ENCODE assay signal across 10 cellular contexts in genomic region chr3:74883690-74884089, GRCh38.
DNase-seq lines count a peak whose midpoint lies in the region; ATAC-seq and TF ChIP-seq lines count a peak whose summit lies in the region.
"Had no signal": no experiment of that assay in that cellular context is flagged by ENCODE, and none has a peak within 500 bp of the region (broad histone marks: within the 10 kb centered on the region; RNA-seq: fewer than 3 reads in every experiment).

No MANE protein-coding gene starts in this region.

- H3K27ac Mint-ChIP-seq in endodermal cell = no peak overlapping the region
- H3K27ac Mint-ChIP-seq in activated CD8-positive, alpha-beta T cell treated with anti-CD3 and anti-CD28 coated beads, Interleukin-2, amount 10 ng/mL, durations not matched to agents 7 days and 5 days = no peak overlapping the region
- H3K27ac Mint-ChIP-seq: activated T-cell treated with anti-CD3 and anti-CD28 coated beads, Interleukin-2, amount 50 U/mL, for 24 hours had no signal

- WGBS in endodermal cell (ENCODE audit: insufficient coverage in 1 of 2, insufficient read length in 1 of 2), 2 experiments = 80% methylated on average over 2 of the region's 2 CpGs; no CpG with 5 or more reads in 1 of the 2 experiments
- no CpG with 5 or more reads among the region's 2 CpGs for WGBS in neuronal stem cell (ENCODE audit: extremely low coverage in 2 of 2, insufficient read length in 2 of 2, insufficient replicate concordance in 1 of 2), 2 donors

- peak; percentile 11 for DNase-seq in NB4 (ENCODE audit: low read depth)
- peak; percentile 76 for DNase-seq in endodermal cell
- no peak for DNase-seq in neuronal stem cell (ENCODE audit: low spot score)
- DNase-seq in NCI-H2227 (lab: John Stamatoyannopoulos, UW; ENCODE audit: unreplicated experiment) = no peak
- no peak for DNase-seq in activated CD8-positive, alpha-beta T cell treated with anti-CD3 and anti-CD28 coated beads, Interleukin-2, amount 10 ng/mL, durations not matched to agents 7 days and 5 days
- no peak for DNase-seq in left lung
- DNase-seq: activated T-cell treated with anti-CD3 and anti-CD28 coated beads, Interleukin-2, amount 50 U/mL, for 24 hours; colonic mucosa; NCI-H2029 treated with DMSO at 0.1 percent for 48 hours had no signal

- H3K14ac ChIP-seq in neuronal stem cell (ENCODE audit: low read length) = no peak overlapping the region

- H3K9me3 ChIP-seq in endodermal cell (ENCODE audit: control insufficient read depth, low read length) (no peaks in the 10 kb centered on the region), neuronal stem cell (replicated peaks in 1 of 2; ENCODE audit: control insufficient read depth in 2 of 2, insufficient read depth in 1 of 2, low read depth in 1 of 2, low read length in 2 of 2) (no peaks in the 10 kb centered on the region), left lung (no peaks in the 10 kb centered on the region)
- H3K9me3 ChIP-seq: colonic mucosa had no signal

- peak overlapping the region; percentile 15 for H2AFZ ChIP-seq in neuronal stem cell (ENCODE audit: low read length)

- no peaks in the 10 kb centered on the region for H3K36me3 Mint-ChIP-seq in endodermal cell (ENCODE audit: low read depth)
- no peaks in the 10 kb centered on the region for H3K36me3 Mint-ChIP-seq in activated CD8-positive, alpha-beta T cell treated with anti-CD3 and anti-CD28 coated beads, Interleukin-2, amount 10 ng/mL, durations not matched to agents 7 days and 5 days (ENCODE audit: low read depth)

- H2BK5ac ChIP-seq in neuronal stem cell (ENCODE audit: low read length) = no peak overlapping the region

- no peaks in the 10 kb centered on the region for H3K9me3 Mint-ChIP-seq in endodermal cell
- peaks cover 18% of the 10 kb centered on the region for H3K9me3 Mint-ChIP-seq in activated CD8-positive, alpha-beta T cell treated with anti-CD3 and anti-CD28 coated beads, Interleukin-2, amount 10 ng/mL, durations not matched to agents 7 days and 5 days (ENCODE audit: insufficient read depth)

- no peaks in the 10 kb centered on the region for H3K36me3 ChIP-seq in endodermal cell (ENCODE audit: control insufficient read depth, insufficient read depth, low read length)
- no peaks in the 10 kb centered on the region for H3K36me3 ChIP-seq in neuronal stem cell (replicated peaks in 1 of 2; ENCODE audit: control insufficient read depth in 2 of 2, insufficient read depth in 2 of 2, low read length in 2 of 2)
- no peaks in the 10 kb centered on the region for H3K36me3 ChIP-seq in left lung
- H3K36me3 ChIP-seq: colonic mucosa had no signal

- no peak overlapping the region for H2AK5ac ChIP-seq in neuronal stem cell (ENCODE audit: low read depth, low read length)

- H4K91ac ChIP-seq in neuronal stem cell (ENCODE audit: low read depth, low read length, poor library complexity) = no peak overlapping the region

- 0 out of 3 replicates have a peak, but pooled peaks have one; percentile 14 for TF ChIP-seq CTCF in GM12872 (IDR thresholded peaks at IDR 0.05; ENCODE audit: insufficient read depth, low read depth, low read length)
- TF ChIP-seq CTCF in NB4 (IDR thresholded peaks at IDR 0.05; ENCODE audit: low read depth, low read length) = peak; percentile 43
- peak; percentile 81 for TF ChIP-seq CTCF in endodermal cell (conservative IDR thresholded peaks at IDR 0.05)
- no peak for TF ChIP-seq CTCF in left lung (IDR thresholded peaks at IDR 0.05)

- ATAC-seq in activated CD8-positive, alpha-beta T cell treated with anti-CD3 and anti-CD28 coated beads, Interleukin-2, amount 10 ng/mL, durations not matched to agents 7 days and 5 days = no peak
- ATAC-seq in left lung = no peak

- intact Hi-C loops in left lung (cut with DNase I) = no loop called here

- no peak overlapping the region for H3K4me3 Mint-ChIP-seq in endodermal cell
- no peak overlapping the region for H3K4me3 Mint-ChIP-seq in activated CD8-positive, alpha-beta T cell treated with anti-CD3 and anti-CD28 coated beads, Interleukin-2, amount 10 ng/mL, durations not matched to agents 7 days and 5 days
- H3K4me3 Mint-ChIP-seq: activated T-cell treated with anti-CD3 and anti-CD28 coated beads, Interleukin-2, amount 50 U/mL, for 24 hours had no signal

- CTCF ChIA-PET in activated CD8-positive, alpha-beta T cell treated with anti-CD3 and anti-CD28 coated beads, Interleukin-2, amount 10 ng/mL, durations not matched to agents 7 days and 5 days (lab: Charles Lee) = no interaction called here

- no peak overlapping the region for H3K18ac ChIP-seq in neuronal stem cell (ENCODE audit: low read length)

- no peaks in the 10 kb centered on the region for H3K79me1 ChIP-seq in neuronal stem cell (ENCODE audit: low read depth, low read length)

- H3K27ac ChIP-seq in endodermal cell (ENCODE audit: low read depth, low read length) = no peak overlapping the region
- no peak overlapping the region for H3K27ac ChIP-seq in neuronal stem cell (replicated peaks; ENCODE audit: low read length)
- H3K27ac ChIP-seq in left lung = no peak overlapping the region
- H3K27ac ChIP-seq: colonic mucosa had no signal

- no peaks in the 10 kb centered on the region for H3K27me3 ChIP-seq in endodermal cell (ENCODE audit: control insufficient read depth, insufficient read depth, low read length, poor library complexity, severe bottlenecking)
- H3K27me3 ChIP-seq in neuronal stem cell (ENCODE audit: control insufficient read depth in 3 of 3, insufficient read depth in 3 of 3, low read depth in 1 of 3, low read length in 3 of 3) = no peaks in the 10 kb centered on the region
- H3K27me3 ChIP-seq in left lung = no peaks in the 10 kb centered on the region
- H3K27me3 ChIP-seq: colonic mucosa had no signal

- no peak overlapping the region for H4K8ac ChIP-seq in neuronal stem cell (ENCODE audit: low read depth, low read length)

- H3K4me2 ChIP-seq in neuronal stem cell (ENCODE audit: insufficient read depth, low read length, poor library complexity, severe bottlenecking) = no peak overlapping the region

- no peak overlapping the region for H2BK120ac ChIP-seq in neuronal stem cell (ENCODE audit: low read depth, low read length)

- peaks cover 1% of the 10 kb centered on the region for H3K27me3 Mint-ChIP-seq in endodermal cell (ENCODE audit: insufficient read depth)
- H3K27me3 Mint-ChIP-seq in activated CD8-positive, alpha-beta T cell treated with anti-CD3 and anti-CD28 coated beads, Interleukin-2, amount 10 ng/mL, durations not matched to agents 7 days and 5 days (ENCODE audit: low read depth) = no peaks in the 10 kb centered on the region
- H3K27me3 Mint-ChIP-seq: activated T-cell treated with anti-CD3 and anti-CD28 coated beads, Interleukin-2, amount 50 U/mL, for 24 hours had no signal

- POLR2A ChIA-PET in activated CD8-positive, alpha-beta T cell treated with anti-CD3 and anti-CD28 coated beads, Interleukin-2, amount 10 ng/mL, durations not matched to agents 7 days and 5 days (lab: Charles Lee) = no interaction called here

- H3K4me3 ChIP-seq in NB4 (ENCODE audit: low read depth, low read length) (no peak overlapping the region), endodermal cell (ENCODE audit: low read length) (no peak overlapping the region), neuronal stem cell (ENCODE audit: low read length in 2 of 2) (no peak overlapping the region), left lung (no peak overlapping the region)
- H3K4me3 ChIP-seq: colonic mucosa had no signal

- H3K9ac ChIP-seq in endodermal cell (ENCODE audit: extremely low read depth, low read length, poor library complexity, severe bottlenecking) (no peak overlapping the region), neuronal stem cell (ENCODE audit: low read depth, low read length, poor library complexity) (no peak overlapping the region)

- H3K4me1 ChIP-seq in endodermal cell (ENCODE audit: control insufficient read depth, insufficient read depth, low read length) (no peaks in the 10 kb centered on the region), neuronal stem cell (ENCODE audit: control insufficient read depth in 2 of 2, insufficient read depth in 1 of 2, low read depth in 1 of 2, low read length in 2 of 2) (peaks cover 2 to 3% of the 10 kb centered on the region in 2 donors), left lung (no peaks in the 10 kb centered on the region)
- H3K4me1 ChIP-seq: colonic mucosa had no signal

- TF ChIP-seq POLR2A in NB4 (IDR thresholded peaks at IDR 0.05; ENCODE audit: extremely low read depth, insufficient read length) = no peak

- H3K4me1 Mint-ChIP-seq in endodermal cell = no peaks in the 10 kb centered on the region
- no peaks in the 10 kb centered on the region for H3K4me1 Mint-ChIP-seq in activated CD8-positive, alpha-beta T cell treated with anti-CD3 and anti-CD28 coated beads, Interleukin-2, amount 10 ng/mL, durations not matched to agents 7 days and 5 days (ENCODE audit: low read depth)

- H2BK12ac ChIP-seq in neuronal stem cell (ENCODE audit: low read length) = no peak overlapping the region

- no peak overlapping the region for H3K4ac ChIP-seq in neuronal stem cell (ENCODE audit: low read length)

- H3K23ac ChIP-seq in neuronal stem cell (ENCODE audit: low read depth, low read length, poor library complexity) = no peak overlapping the region

- no peak overlapping the region for H2BK15ac ChIP-seq in neuronal stem cell (ENCODE audit: low read length)

Comparison
In these comparisons a context has a peak if more than half of its experiments do, and no peak if none do; other contexts are left out.
1. CTCF ChIP-seq: peak in GM12872 (single experiment), NB4 (single experiment) and endodermal cell (single experiment); none in left lung (0 of 2).
2. DNase-seq: peak in NB4 (single experiment) and endodermal cell (single experiment); none in neuronal stem cell (single experiment), NCI-H2227 (single experiment), activated CD8-positive, alpha-beta T cell treated with anti-CD3 and anti-CD28 coated beads, Interleukin-2, amount 10 ng/mL, durations not matched to agents 7 days and 5 days (single experiment) and left lung (0 of 2).